ENCODE assay signal across 8 cellular contexts in genomic region chr5:79990205-79990597, GRCh38. TPM values are rescaled to one million over a fixed set of nuclear protein-coding genes. Genes with fewer than 3 reads are reported as not detected.
A peak's percentile ranks its signal among the peaks of the same experiment; 100 is the strongest.
DNase-seq lines count a peak whose midpoint lies in the region; ATAC-seq and TF ChIP-seq lines count a peak whose summit lies in the region.

No MANE protein-coding gene starts in this region.

- H3K9ac ChIP-seq in NT2/D1 (ENCODE audit: insufficient read length, low read depth) = peak overlapping the region; percentile 89

- H3K36me3 ChIP-seq in NT2/D1 (ENCODE audit: insufficient read depth, insufficient read length, low read length) = peaks cover 35% of the 10 kb centered on the region
- peaks cover 0 to 47% of the 10 kb centered on the region in 2 donors for H3K36me3 ChIP-seq in psoas muscle (ENCODE audit: insufficient read depth in 1 of 2, low read depth in 1 of 2)

- no peak for DNase-seq in NT2/D1 (ENCODE audit: low read depth, low spot score)
- DNase-seq in epithelial cell of prostate (ENCODE audit: low read depth, low spot score) = no peak
- DNase-seq in psoas muscle = no peak
- no peak for DNase-seq in posterior vena cava (ENCODE audit: low spot score)
- DNase-seq in NCI-H1930 (lab: John Stamatoyannopoulos, UW) = no peak
- DNase-seq in globus pallidus (ENCODE audit: low spot score) = no peak

- ATAC-seq in GM18498 (IDR thresholded peaks at IDR 0.05; ENCODE audit: unreplicated experiment) (peak; percentile 55), GM21825 (IDR thresholded peaks at IDR 0.05; ENCODE audit: unreplicated experiment) (peak; percentile 42), psoas muscle (peak in 2 of 4 donors; percentile 13 to 17)

- H3K27ac ChIP-seq in epithelial cell of prostate (peak overlapping the region; percentile 60), psoas muscle (peak overlapping the region; percentile 77)

- WGBS in psoas muscle, 3 donors = 53 to 61% (median 54%) methylated on average over 6 of the region's 6 CpGs

- H3K4me1 ChIP-seq in NT2/D1 (ENCODE audit: insufficient read depth, insufficient read length) (no peaks in the 10 kb centered on the region), psoas muscle (peaks cover 12% of the 10 kb centered on the region)

- H3K4me3 ChIP-seq in NT2/D1 (ENCODE audit: insufficient read length, low read depth) (peak overlapping the region; percentile 93), psoas muscle (peak overlapping the region; percentile 84)

- H3K27me3 ChIP-seq in NT2/D1 (ENCODE audit: insufficient read depth, insufficient read length) (no peaks in the 10 kb centered on the region), psoas muscle (ENCODE audit: insufficient read depth in 3 of 3, low read length in 2 of 3) (no peaks in the 10 kb centered on the region)

- no peak for TF ChIP-seq CTCF in psoas muscle (IDR thresholded peaks at IDR 0.05)

- H3K9me3 ChIP-seq in NT2/D1 (ENCODE audit: insufficient read depth, low read length) = no peaks in the 10 kb centered on the region
- no peaks in the 10 kb centered on the region for H3K9me3 ChIP-seq in psoas muscle

- intact Hi-C loops in psoas muscle (cut with DNase I) (no loop called here), posterior vena cava (cut with DNase I) (no loop called here)

RNA-seq across cellular contexts. Expression of gene MTX3, which starts 0.9 kb away (rescaled TPM):
- total RNA-seq in psoas muscle (10 to 100 TPM; 10.4 to 16.7 (median 13.1) TPM), posterior vena cava (10 to 100 TPM; 16.0 to 19.2 TPM)
- 10 to 100 TPM in 2 of 3 donors, 1 to 10 TPM in 1; 4.8 to 15.6 (median 11.5) TPM for polyA plus RNA-seq in psoas muscle

RNA-seq across cellular contexts. Expression of gene THBS4, which starts 44.9 kb away (rescaled TPM):
- total RNA-seq in psoas muscle (100 to 1,000 TPM in 2 of 4 donors, 10 to 100 TPM in 2; 27.6 to 252 (median 117) TPM), posterior vena cava (10 to 100 TPM; 58.2 to 80.2 TPM)
- polyA plus RNA-seq in psoas muscle = 10 to 100 TPM; 18.6 to 49.0 (median 31.0) TPM
